ENCODE assay signal across 24 cellular contexts in the genomic region with DNA sequence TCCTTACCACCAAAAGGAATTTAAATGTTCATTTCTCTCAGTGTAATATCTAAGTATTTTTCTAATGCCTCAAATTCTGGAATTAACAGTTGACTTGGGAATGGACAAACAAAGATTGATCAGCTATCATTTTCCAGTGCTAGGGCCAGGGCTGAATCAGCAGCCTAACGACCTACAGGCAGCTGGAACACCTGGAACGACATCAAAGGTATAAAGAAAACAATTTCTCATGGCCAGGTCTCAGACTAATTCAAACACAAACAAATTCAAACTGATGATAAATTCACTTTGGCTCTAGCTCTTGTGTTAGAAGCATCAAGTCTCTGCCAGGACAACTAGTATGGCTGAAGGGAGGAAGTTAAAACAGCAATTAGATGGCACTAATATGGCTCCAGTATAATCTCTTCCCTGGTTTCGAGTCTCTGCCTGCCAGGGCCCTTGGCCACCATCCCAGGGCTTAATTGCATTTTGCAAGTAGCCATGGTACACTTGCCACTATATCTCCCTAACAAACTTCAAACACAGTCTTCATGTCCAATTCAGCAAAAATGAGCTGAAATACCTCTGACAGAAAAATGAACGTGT.
DNase-seq lines count a peak whose midpoint lies in the region; ATAC-seq and TF ChIP-seq lines count a peak whose summit lies in the region.
"Had no signal": no experiment of that assay in that cellular context is flagged by ENCODE, and none has a peak within 500 bp of the region (broad histone marks: within the 10 kb centered on the region; RNA-seq: fewer than 3 reads in every experiment).

No MANE protein-coding gene starts in this region.

- no peaks in the 10 kb centered on the region for H3K36me3 ChIP-seq in body of pancreas (replicated peaks in 1 of 2; ENCODE audit: insufficient read depth in 1 of 2, low read depth in 2 of 2)
- H3K36me3 ChIP-seq in stomach, result no peaks in the 10 kb centered on the region
- H3K36me3 ChIP-seq: thyroid gland, WERI-Rb-1 had no signal

- intact Hi-C loops in body of pancreas (cut with DNase I) (no loop called here), stomach (cut with DNase I; ENCODE audit: low total_unique reads) (no loop called here)

- TF ChIP-seq POLR2A in body of pancreas (IDR thresholded peaks at IDR 0.05) (no peak), stomach (IDR thresholded peaks at IDR 0.05) (no peak)

- H3K27ac ChIP-seq in body of pancreas (peak overlapping the region in 2 of 4 donors; percentile 8 to 32), stomach (no peak overlapping the region)
- H3K27ac ChIP-seq: PC-9, thyroid gland, WERI-Rb-1 had no signal

- DNase-seq in NCI-H510A treated with DMSO at 0.1 percent for 48 hours (lab: John Stamatoyannopoulos, UW) (peak; percentile 16), NCI-H510A (lab: John Stamatoyannopoulos, UW) (no peak), NCI-H2029 treated with DMSO at 0.1 percent for 48 hours (lab: John Stamatoyannopoulos, UW) (peak; percentile 39), body of pancreas (peak; percentile 28 to 57 (median 34)), stomach (peak; percentile 57)
- no peak for DNase-seq in stimulated activated CD4-positive, alpha-beta T cell treated with anti-CD3 and anti-CD28 coated beads, Interleukin-4, amount 100 ng/mL, for 1 hour
- no peak for DNase-seq in activated effector memory CD4-positive, alpha-beta T cell treated with Interleukin-2 at 50 U/mL for 16 hours
- no peak for DNase-seq in stimulated activated CD4-positive, alpha-beta T cell treated with anti-CD3 and anti-CD28 coated beads, Interleukin-15, amount 100 ng/mL, for 24 hours
- DNase-seq: activated CD4-positive, alpha-beta T cell treated with anti-CD3 and anti-CD28 coated beads, Interleukin-2, amount 10 ng/mL, durations not matched to agents 24 days and 14 days; activated naive CD4-positive, alpha-beta T cell treated with Interleukin-2 at 50 U/mL for 16 hours; activated T-cell treated with anti-CD3 and anti-CD28 coated beads, Interleukin-2, amount 50 U/mL, for 4 hours; hippocampal formation; KG1; left colon; mesendoderm; MM.1S; NCI-H1436 treated with DMSO at 0.1 percent for 48 hours; PC-9; SHP77; stimulated activated naive CD4-positive, alpha-beta T cell treated with Interleukin-2 at 50 U/mL for 16 hours; SW 1271; T1000; thyroid gland; WERI-Rb-1 had no signal

- H3K27me3 ChIP-seq in body of pancreas (no peaks in the 10 kb centered on the region), stomach (no peaks in the 10 kb centered on the region)
- H3K27me3 ChIP-seq: thyroid gland had no signal

- ATAC-seq in body of pancreas, result peak; percentile 83
- ATAC-seq: activated T-cell treated with anti-CD3 and anti-CD28 coated beads, Interleukin-2, amount 50 U/mL, for 4 hours; left colon had no signal

- WGBS in body of pancreas, 2 donors, result 10 to 18% methylated on average over 4 of the region's 4 CpGs
- 12 to 27% (median 18%) methylated on average over 4 of the region's 4 CpGs for WGBS in stomach, 5 donors

- no peak for TF ChIP-seq EP300 in stomach (IDR thresholded peaks at IDR 0.05)

- H3K4me1 ChIP-seq in body of pancreas (peaks cover 15% of the 10 kb centered on the region), stomach (peaks cover 0 to 8% (median 2%) of the 10 kb centered on the region in 4 donors)
- H3K4me1 ChIP-seq: thyroid gland had no signal

- no peak overlapping the region for H3K4me3 ChIP-seq in body of pancreas
- no peak overlapping the region for H3K4me3 ChIP-seq in stomach
- H3K4me3 ChIP-seq: PC-9, thyroid gland had no signal

- H3K9me3 ChIP-seq in body of pancreas (no peaks in the 10 kb centered on the region), stomach (no peaks in the 10 kb centered on the region)
- H3K9me3 ChIP-seq: thyroid gland had no signal

- TF ChIP-seq CTCF in body of pancreas (IDR thresholded peaks at IDR 0.05) (no peak), stomach (IDR thresholded peaks at IDR 0.05) (no peak)

Comparison
In these comparisons a context has a peak if more than half of its experiments do, and no peak if none do; other contexts are left out.
1. DNase-seq: peak in NCI-H510A treated with DMSO at 0.1 percent for 48 hours (single experiment), NCI-H2029 treated with DMSO at 0.1 percent for 48 hours (single experiment), body of pancreas (4 of 4) and stomach (single experiment); none in NCI-H510A (single experiment), stimulated activated CD4-positive, alpha-beta T cell treated with anti-CD3 and anti-CD28 coated beads, Interleukin-4, amount 100 ng/mL, for 1 hour (single experiment), activated effector memory CD4-positive, alpha-beta T cell treated with Interleukin-2 at 50 U/mL for 16 hours (single experiment) and stimulated activated CD4-positive, alpha-beta T cell treated with anti-CD3 and anti-CD28 coated beads, Interleukin-15, amount 100 ng/mL, for 24 hours (single experiment).